13 cellular contexts compared by ENCODE assay signal in the genomic region with DNA sequence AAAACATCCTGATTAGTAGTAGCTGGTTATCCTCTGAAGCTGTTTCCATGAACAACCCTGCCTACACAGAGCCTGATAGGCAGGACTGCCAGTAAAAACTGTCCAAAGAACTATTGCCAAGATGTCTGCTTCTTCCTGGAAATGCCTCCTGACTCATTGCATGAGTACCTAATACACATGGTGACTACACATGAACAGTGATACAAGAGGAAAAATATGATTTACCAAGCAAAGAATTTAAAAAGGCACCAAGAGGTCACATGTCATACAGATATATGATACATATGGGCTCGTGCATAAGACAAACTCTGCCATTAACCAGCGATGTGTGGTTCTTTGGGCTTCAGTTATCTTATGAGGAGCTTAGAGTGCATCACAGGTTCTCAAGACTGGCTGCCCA.
A peak's percentile ranks its signal among the peaks of the same experiment; 100 is the strongest.
DNase-seq lines count a peak whose midpoint lies in the region; ATAC-seq, FAIRE-seq and TF ChIP-seq lines count a peak whose summit lies in the region.
"Had no signal": no experiment of that assay in that cellular context is flagged by ENCODE, and none has a peak within 500 bp of the region (broad histone marks: within the 10 kb centered on the region; RNA-seq: fewer than 3 reads in every experiment).

No MANE protein-coding gene starts in this region.

- no peaks in the 10 kb centered on the region for H3K27me3 ChIP-seq in body of pancreas
- no peaks in the 10 kb centered on the region for H3K27me3 ChIP-seq in uterus

- peak; percentile 37 to 56; a peak in 3 of 6 replicates for ATAC-seq in A549
- ATAC-seq in body of pancreas = peak; percentile 56

- CTCF ChIA-PET in A549 (lab: Yijun Ruan, JAX) = no interaction called here

- no peak for TF ChIP-seq CTCF in A549 (IDR thresholded peaks at IDR 0.05)
- TF ChIP-seq CTCF in body of pancreas (IDR thresholded peaks at IDR 0.05) = no peak
- no peak for TF ChIP-seq CTCF in uterus (IDR thresholded peaks at IDR 0.05)

- H3K27ac ChIP-seq in A549 (no peak overlapping the region), body of pancreas (no peak overlapping the region), uterus (no peak overlapping the region)
- H3K27ac ChIP-seq: SK-N-MC had no signal

- no peak for TF ChIP-seq POLR2A in A549 (IDR thresholded peaks at IDR 0.05; ENCODE audit: low read length)
- no peak for TF ChIP-seq POLR2A in body of pancreas (IDR thresholded peaks at IDR 0.05)
- TF ChIP-seq POLR2A in uterus (IDR thresholded peaks at IDR 0.05) = no peak

- DNase-seq in A549 (ENCODE audit: low read depth in 1 of 2, low spot score in 1 of 2) = peak in 1 of 2 experiments; percentile 22
- peak; percentile 8 for DNase-seq in HPDE6-E6E7 (ENCODE audit: extremely low spot score)
- peak in 1 of 4 donors; percentile 2 for DNase-seq in body of pancreas
- peak; percentile 96 for DNase-seq in iris pigment epithelial cell (ENCODE audit: low read depth)
- DNase-seq in pons (ENCODE audit: low spot score) = no peak
- DNase-seq in NCI-H2081 (lab: John Stamatoyannopoulos, UW) = no peak
- DNase-seq in uterus = no peak
- no peak for DNase-seq in T-helper 2 cell
- DNase-seq: activated CD4-positive, alpha-beta T cell treated with anti-CD3 and anti-CD28 coated beads for 48 hours; activated effector memory CD4-positive, alpha-beta T cell treated with anti-CD3 and anti-CD28 coated beads, Interleukin-2, amount 50 U/mL, for 16 hours; NCI-H526; stimulated activated CD4-positive, alpha-beta T cell treated with anti-CD3 and anti-CD28 coated beads, Interleukin-15, amount 100 ng/mL, for 24 hours had no signal

- H3K9me3 ChIP-seq in A549 = no peaks in the 10 kb centered on the region
- H3K9me3 ChIP-seq in body of pancreas = no peaks in the 10 kb centered on the region
- H3K9me3 ChIP-seq in uterus = no peaks in the 10 kb centered on the region

- no peak for FAIRE-seq in A549 (lab: Jason Lieb, UNC)

- POLR2A ChIA-PET in A549 (lab: Yijun Ruan, JAX) = no interaction called here

- intact Hi-C loops in body of pancreas (cut with DNase I) (no loop called here), uterus (cut with DNase I; ENCODE audit: low total_unique reads) (no loop called here)

- no peak overlapping the region; the same call in 2 of the 3 replicates for H3K4me2 ChIP-seq in A549

- H3K4me3 ChIP-seq in A549 = no peak overlapping the region
- H3K4me3 ChIP-seq in body of pancreas = no peak overlapping the region
- H3K4me3 ChIP-seq in uterus = no peak overlapping the region
- H3K4me3 ChIP-seq: SK-N-MC had no signal

- H3K36me3 ChIP-seq in body of pancreas (replicated peaks in 1 of 2; ENCODE audit: insufficient read depth in 1 of 2, low read depth in 2 of 2) (no peaks in the 10 kb centered on the region), uterus (no peaks in the 10 kb centered on the region)

- 26% methylated on average over 2 of the region's 2 CpGs for WGBS in A549 (ENCODE audit: missing lambda C conversion rate)
- 66 to 73% methylated on average over 2 of the region's 2 CpGs for WGBS in body of pancreas, 2 donors

- 0 out of 3 replicates have a peak, but pooled peaks cover 6% of the 10 kb centered on the region for H3K4me1 ChIP-seq in A549
- no peaks in the 10 kb centered on the region for H3K4me1 ChIP-seq in body of pancreas
- H3K4me1 ChIP-seq in uterus = no peaks in the 10 kb centered on the region

- TF ChIP-seq RAD21 in A549 (conservative IDR thresholded peaks at IDR 0.05 in 1 of 2, IDR thresholded peaks at IDR 0.05 in 1 of 2) = no peak

- TF ChIP-seq EP300 in A549 (IDR thresholded peaks at IDR 0.05) = no peak

TF ChIP-seq in A549, 52 proteins besides CTCF, POLR2A, EP300 and RAD21:
- TF ChIP-seq KDM5A (IDR thresholded peaks at IDR 0.05) (no peak), HOXB13 (CRISPR knock-in tag; IDR thresholded peaks at IDR 0.05; ENCODE audit: low read depth) (no peak), RFX5 (IDR thresholded peaks at IDR 0.05) (no peak), TFCP2L1 (CRISPR knock-in tag; IDR thresholded peaks at IDR 0.05) (no peak), RCOR1 (IDR thresholded peaks at IDR 0.05; ENCODE audit: low read depth, low read length) (no peak), FOSL2 (IDR thresholded peaks at IDR 0.05) (no peak), FOSL2 (CRISPR knock-in tag; IDR thresholded peaks at IDR 0.05) (no peak), PHF8 (IDR thresholded peaks at IDR 0.05; ENCODE audit: borderline replicate concordance, low read depth) (no peak)

Comparison
In these comparisons a context has a peak if more than half of its experiments do, and no peak if none do; other contexts are left out.
1. DNase-seq: peak in HPDE6-E6E7 (single experiment) and iris pigment epithelial cell (single experiment); none in pons (single experiment), NCI-H2081 (0 of 2), uterus (0 of 2) and T-helper 2 cell (0 of 5).